In the genomic region with DNA sequence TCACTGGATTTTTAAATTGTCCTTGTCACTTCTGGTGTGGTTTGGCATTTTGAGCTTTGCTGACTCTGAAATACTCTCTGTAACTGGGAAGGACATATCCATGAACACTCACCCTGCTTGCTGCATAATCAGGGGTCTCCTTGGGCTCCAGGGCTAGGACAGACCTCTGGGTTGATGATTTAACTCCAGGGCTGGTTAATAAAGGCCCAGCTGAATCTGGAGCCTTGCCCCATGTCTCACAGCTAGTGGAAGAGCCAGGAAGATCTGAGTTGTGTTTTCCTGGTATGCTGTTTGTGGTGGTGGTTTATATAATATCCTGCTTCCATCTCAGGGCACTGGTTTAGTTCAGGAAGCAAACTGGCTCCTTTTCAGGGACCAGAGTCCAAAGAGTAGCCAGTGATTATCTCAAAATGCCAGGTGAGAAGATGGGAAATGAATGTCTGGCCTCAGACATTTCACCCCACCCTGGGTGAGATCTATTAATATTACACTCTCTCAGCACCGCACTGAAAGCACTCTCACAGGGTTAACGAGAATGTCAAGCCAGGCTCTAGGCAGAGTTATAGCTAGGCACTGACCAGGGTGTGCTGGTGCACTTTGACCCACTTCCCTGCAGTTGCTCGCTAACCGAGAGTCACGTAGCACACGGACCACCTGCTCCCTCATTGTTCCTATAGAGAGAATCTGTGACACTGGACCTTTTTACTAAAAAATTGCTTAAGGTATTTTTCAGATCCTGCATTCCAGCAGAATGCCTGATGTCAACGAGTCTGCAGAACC, we compare ENCODE assay signal across 14 cellular contexts.
DNase-seq lines count a peak whose midpoint lies in the region; ATAC-seq and TF ChIP-seq lines count a peak whose summit lies in the region.
"Had no signal": no experiment of that assay in that cellular context is flagged by ENCODE, and none has a peak within 500 bp of the region (broad histone marks: within the 10 kb centered on the region; RNA-seq: fewer than 3 reads in every experiment).

No MANE protein-coding gene starts in this region.

- H3K18ac ChIP-seq in IMR-90 (ENCODE audit: low read depth, low read length), result no peak overlapping the region

- TF ChIP-seq RAD21 in IMR-90 (IDR thresholded peaks at IDR 0.05; ENCODE audit: low read length), result no peak

- POLR2A ChIA-PET in IMR-90 (lab: Charles Lee; ENCODE audit: unreplicated experiment), result no interaction called here

- H2AK9ac ChIP-seq in IMR-90 (replicated peaks; ENCODE audit: low read depth, low read length, poor library complexity), result no peak overlapping the region

- TF ChIP-seq POLR2A in IMR-90 (IDR thresholded peaks at IDR 0.05; ENCODE audit: low read depth, low read length) (no peak), right lobe of liver (IDR thresholded peaks at IDR 0.05) (peak; percentile 41), tibial nerve (IDR thresholded peaks at IDR 0.05) (no peak)

- peak overlapping the region in 1 of 5 experiments; percentile 5 for H3K4me3 Mint-ChIP-seq in brain
- H3K4me3 Mint-ChIP-seq: activated T-cell treated with anti-CD3 and anti-CD28 coated beads, Interleukin-2, amount 50 U/mL, for 72 hours had no signal

- H3K27me3 Mint-ChIP-seq in brain, result peaks cover 13% of the 10 kb centered on the region

- H3K27me3 ChIP-seq in IMR-90 (ENCODE audit: control insufficient read depth, insufficient read depth, low read length), result no peaks in the 10 kb centered on the region; the same call in 1 of the 2 replicates
- H3K27me3 ChIP-seq in right lobe of liver, result no peaks in the 10 kb centered on the region
- H3K27me3 ChIP-seq in tibial nerve, result no peaks in the 10 kb centered on the region
- H3K27me3 ChIP-seq in left lung, result no peaks in the 10 kb centered on the region
- H3K27me3 ChIP-seq: body of pancreas, sigmoid colon had no signal

- DNase-seq in IMR-90 (peak; percentile 19), right lobe of liver (peak in 2 of 3 donors; percentile 64 to 81), tibial nerve (ENCODE audit: low spot score in 2 of 2) (no peak), left lung (no peak)
- no peak for DNase-seq in stimulated activated CD4-positive, alpha-beta T cell treated with anti-CD3 and anti-CD28 coated beads, Interleukin-15, amount 100 ng/mL, for 24 hours
- DNase-seq in central memory CD4-positive, alpha-beta T cell, result no peak
- DNase-seq: activated CD4-positive, alpha-beta T cell treated with anti-CD3 and anti-CD28 coated beads for 48 hours; activated T-cell treated with anti-CD3 and anti-CD28 coated beads, Interleukin-2, amount 50 U/mL, for 72 hours; body of pancreas; GOT3; NCI-H1694 treated with DMSO at 0.1 percent for 48 hours; sigmoid colon; T-helper 1 cell had no signal

- no peak overlapping the region for H3K14ac ChIP-seq in IMR-90 (replicated peaks; ENCODE audit: low read depth, low read length)

- TF ChIP-seq EP300 in tibial nerve (IDR thresholded peaks at IDR 0.05), result no peak

- no peak overlapping the region for H2AK5ac ChIP-seq in IMR-90 (ENCODE audit: low read depth, low read length)

- no peak overlapping the region for H3K27ac ChIP-seq in IMR-90 (ENCODE audit: insufficient read depth, low read length)
- peak overlapping the region; percentile 81 to 88 (median 84) for H3K27ac ChIP-seq in right lobe of liver
- peak overlapping the region in 3 of 4 donors; percentile 2 to 59 (median 43) for H3K27ac ChIP-seq in tibial nerve
- no peak overlapping the region for H3K27ac ChIP-seq in left lung
- H3K27ac ChIP-seq: sigmoid colon had no signal

- ATAC-seq in IMR-90 (ENCODE audit: low read depth), result peak; percentile 51
- ATAC-seq in right lobe of liver, result peak; percentile 73 to 85 (median 80)
- no peak for ATAC-seq in left lung
- ATAC-seq: activated T-cell treated with anti-CD3 and anti-CD28 coated beads, Interleukin-2, amount 50 U/mL, for 72 hours; body of pancreas had no signal

- H3K27ac Mint-ChIP-seq in brain, result peak overlapping the region in 3 of 5 experiments; percentile 65 to 92 (median 86)
- H3K27ac Mint-ChIP-seq: activated T-cell treated with anti-CD3 and anti-CD28 coated beads, Interleukin-2, amount 50 U/mL, for 72 hours had no signal

- H3K36me3 Mint-ChIP-seq in brain, result no peaks in the 10 kb centered on the region

- no peaks in the 10 kb centered on the region for H3K79me1 ChIP-seq in IMR-90 (ENCODE audit: low read depth in 1 of 2, low read length in 2 of 2)

- H4K20me1 ChIP-seq in IMR-90 (ENCODE audit: insufficient read depth, low read length), result no peaks in the 10 kb centered on the region

- no peak overlapping the region for H2BK20ac ChIP-seq in IMR-90 (ENCODE audit: low read depth, low read length)

- CTCF ChIA-PET in IMR-90 (lab: Yijun Ruan, JAX), result interaction anchor here (0.6 kb wide), 1 partner anchor 432 kb away, joined by 3 read pairs; no protein-coding TSS in a partner anchor

- dilution Hi-C loops in IMR-90 (cut with HindIII; ENCODE audit: low sequenced_read_pairs, unreplicated experiment), result no loop called here

- no peak overlapping the region for H3K4ac ChIP-seq in IMR-90 (ENCODE audit: low read depth, low read length)

- no peak overlapping the region for H3K56ac ChIP-seq in IMR-90 (ENCODE audit: extremely low read depth, insufficient read depth, low read length)

- H2AFZ ChIP-seq in IMR-90 (replicated peaks; ENCODE audit: low read length, poor library complexity), result peak overlapping the region; percentile 62

- no peak overlapping the region for H3K9ac ChIP-seq in IMR-90 (ENCODE audit: low read depth, low read length)

- H3K4me1 Mint-ChIP-seq in brain, result peaks cover 25% of the 10 kb centered on the region

- no peak overlapping the region for H4K91ac ChIP-seq in IMR-90 (ENCODE audit: insufficient read depth, low read depth, low read length)

- H2BK120ac ChIP-seq in IMR-90 (ENCODE audit: low read depth, low read length), result no peak overlapping the region

- H2BK15ac ChIP-seq in IMR-90 (ENCODE audit: low read depth, low read length), result no peak overlapping the region

- no peak overlapping the region for H4K8ac ChIP-seq in IMR-90 (ENCODE audit: low read depth in 2 of 2, low read length in 2 of 2)

- no peak overlapping the region for H3K4me3 ChIP-seq in IMR-90 (ENCODE audit: insufficient read depth, low read depth, low read length)
- H3K4me3 ChIP-seq in right lobe of liver, result peak overlapping the region in 2 of 3 donors; percentile 8 to 19
- H3K4me3 ChIP-seq in tibial nerve, result no peak overlapping the region
- H3K4me3 ChIP-seq in left lung, result no peak overlapping the region
- H3K4me3 ChIP-seq: body of pancreas, sigmoid colon had no signal

- no peak overlapping the region for H3K23ac ChIP-seq in IMR-90 (ENCODE audit: low read depth, low read length)

- peaks cover 0 to 8% (median 3%) of the 10 kb centered on the region in 5 experiments for H3K9me3 Mint-ChIP-seq in brain

- peaks cover 6% of the 10 kb centered on the region; the same call in 1 of the 2 replicates for H3K4me1 ChIP-seq in IMR-90 (ENCODE audit: control insufficient read depth, insufficient read depth, low read length)
- peaks cover 0 to 20% (median 8%) of the 10 kb centered on the region in 4 donors for H3K4me1 ChIP-seq in right lobe of liver
- H3K4me1 ChIP-seq in tibial nerve, result no peaks in the 10 kb centered on the region
- H3K4me1 ChIP-seq in left lung, result no peaks in the 10 kb centered on the region

- no peaks in the 10 kb centered on the region; the same call in 1 of the 2 replicates for H3K9me1 ChIP-seq in IMR-90 (ENCODE audit: insufficient read depth, low read length)

- H3K9me3 ChIP-seq in IMR-90 (ENCODE audit: control insufficient read depth, insufficient read depth, low read length) (no peaks in the 10 kb centered on the region; the same call in 1 of the 2 replicates), right lobe of liver (no peaks in the 10 kb centered on the region), tibial nerve (no peaks in the 10 kb centered on the region), left lung (peaks cover 0 to 3% of the 10 kb centered on the region in 2 donors)
- H3K9me3 ChIP-seq: body of pancreas, sigmoid colon had no signal

- intact Hi-C loops in IMR-90 (cut with micrococcal nuclease) (no loop called here), right lobe of liver (cut with DNase I) (no loop called here), left lung (cut with DNase I) (no loop called here)

- H4K5ac ChIP-seq in IMR-90 (ENCODE audit: low read depth, low read length), result no peak overlapping the region; the same call in 1 of the 2 replicates

- no TSS peak for BruUV-seq in IMR-90 (replicated peaks; lab: Mats Ljungman, UMichigan)

- H2BK5ac ChIP-seq in IMR-90 (ENCODE audit: low read depth, low read length, poor library complexity, severe bottlenecking), result no peak overlapping the region

- 70% methylated on average over 3 of the region's 7 CpGs; no CpG with 5 or more reads in 1 of the 2 experiments for WGBS in IMR-90 (ENCODE audit: extremely low coverage in 2 of 2, insufficient read length in 1 of 2), 2 experiments
- 12% methylated on average over 5 of the region's 7 CpGs for WGBS in right lobe of liver (ENCODE audit: insufficient coverage, low coverage, low lambda C conversion rate, missing lambda C conversion rate)
- WGBS in tibial nerve, 2 donors, result 51 to 52% methylated on average over 7 of the region's 7 CpGs

- H3K4me2 ChIP-seq in IMR-90 (ENCODE audit: low read depth, low read length), result no peak overlapping the region

- TF ChIP-seq CTCF in IMR-90 (conservative IDR thresholded peaks at IDR 0.05; ENCODE audit: low read depth, low read length) (no peak), brain (conservative IDR thresholded peaks at IDR 0.05) (no peak), right lobe of liver (IDR thresholded peaks at IDR 0.05) (no peak), tibial nerve (IDR thresholded peaks at IDR 0.05) (no peak), left lung (IDR thresholded peaks at IDR 0.05) (no peak)

- in situ Hi-C loops in IMR-90 (cut with MboI; ENCODE audit: low sequenced_read_pairs), result no loop called here

- H3K36me3 ChIP-seq in IMR-90 (ENCODE audit: control insufficient read depth, insufficient read depth, low read length) (no peaks in the 10 kb centered on the region), right lobe of liver (no peaks in the 10 kb centered on the region), tibial nerve (no peaks in the 10 kb centered on the region), left lung (no peaks in the 10 kb centered on the region)
- H3K36me3 ChIP-seq: sigmoid colon had no signal

TF ChIP-seq in IMR-90, 13 proteins besides CTCF, POLR2A, EP300 and RAD21:
- TF ChIP-seq CHD1 (IDR thresholded peaks at IDR 0.05; ENCODE audit: low read depth, low read length), result no peak
- TF ChIP-seq RFX5 (IDR thresholded peaks at IDR 0.05; ENCODE audit: low read depth, low read length), result no peak
- TF ChIP-seq RCOR1 (IDR thresholded peaks at IDR 0.05; ENCODE audit: insufficient replicate concordance, low read length), result no peak
- no peak for TF ChIP-seq BHLHE40 (IDR thresholded peaks at IDR 0.05; ENCODE audit: low read depth, low read length)
- no peak for TF ChIP-seq MAFK (IDR thresholded peaks at IDR 0.05; ENCODE audit: low read depth, low read length)
- no peak for TF ChIP-seq MAZ (IDR thresholded peaks at IDR 0.05; ENCODE audit: borderline replicate concordance, low read depth, low read length)
- no peak for TF ChIP-seq SMC3 (IDR thresholded peaks at IDR 0.05; ENCODE audit: low read depth, low read length)

Comparison
In these comparisons a context has a peak if more than half of its experiments do, and no peak if none do; other contexts are left out.
1. DNase-seq: peak in IMR-90 (single experiment) and right lobe of liver (2 of 3); none in tibial nerve (0 of 2), stimulated activated CD4-positive, alpha-beta T cell treated with anti-CD3 and anti-CD28 coated beads, Interleukin-15, amount 100 ng/mL, for 24 hours (single experiment), left lung (0 of 2) and central memory CD4-positive, alpha-beta T cell (single experiment).
2. H3K27ac ChIP-seq: peak in right lobe of liver (3 of 3) and tibial nerve (3 of 4); none in IMR-90 (single experiment) and left lung (0 of 2).
3. H3K4me3 ChIP-seq: peak in right lobe of liver (2 of 3); none in IMR-90 (single experiment), tibial nerve (0 of 4) and left lung (0 of 2).